In the genomic region with DNA sequence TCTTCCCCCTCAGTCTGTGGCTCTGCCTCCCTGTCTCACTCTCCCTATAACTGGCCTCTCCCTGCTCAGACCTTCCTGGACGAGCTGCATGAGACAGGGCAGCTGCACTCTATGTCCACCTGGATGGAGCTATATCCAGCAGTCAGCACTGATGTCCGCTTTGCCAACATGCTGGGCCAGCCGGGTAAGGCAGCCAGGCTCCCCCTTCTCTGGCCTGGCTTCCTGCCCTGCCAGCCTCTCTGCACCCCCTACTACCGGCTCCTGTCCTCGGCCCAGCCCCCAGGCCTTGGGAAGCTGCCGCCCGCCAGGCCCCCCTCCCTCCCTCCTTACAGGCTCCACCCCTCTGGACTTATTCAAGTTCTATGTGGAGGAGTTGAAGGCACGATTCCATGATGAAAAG, we compare ENCODE assay signal across 9 cellular contexts. TPM values are rescaled to one million over a fixed set of nuclear protein-coding genes. Genes with fewer than 3 reads are reported as not detected.
DNase-seq lines count a peak whose midpoint lies in the region; ATAC-seq and TF ChIP-seq lines count a peak whose summit lies in the region.
"Had no signal": no experiment of that assay in that cellular context is flagged by ENCODE, and none has a peak within 500 bp of the region (broad histone marks: within the 10 kb centered on the region; RNA-seq: fewer than 3 reads in every experiment).

No MANE protein-coding gene starts in this region.

- H3K27me3 ChIP-seq in gastroesophageal sphincter (no peaks in the 10 kb centered on the region), trophoblast cell (ENCODE audit: insufficient read depth, low read length) (no peaks in the 10 kb centered on the region)

- no peak overlapping the region for H3K4me2 ChIP-seq in trophoblast cell (ENCODE audit: low read length)

- H4K12ac ChIP-seq in trophoblast cell (ENCODE audit: low read depth, low read length) = no peak overlapping the region

- H3K14ac ChIP-seq in trophoblast cell (ENCODE audit: low read length) = no peak overlapping the region

- DNase-seq in SK-N-DZ (ENCODE audit: low spot score) = peak; percentile 45
- DNase-seq in omental fat pad (ENCODE audit: low spot score) = no peak
- no peak for DNase-seq in NCI-H146 (lab: John Stamatoyannopoulos, UW)
- no peak for DNase-seq in NCI-H345 (lab: John Stamatoyannopoulos, UW)
- no peak for DNase-seq in trophoblast cell

- ATAC-seq in GM18907 (IDR thresholded peaks at IDR 0.05; ENCODE audit: unreplicated experiment) (peak; percentile 16), gastroesophageal sphincter (peak; percentile 5), omental fat pad (ENCODE audit: low FRiP score) (peak; percentile 46)

- no peak for TF ChIP-seq EP300 in gastroesophageal sphincter (IDR thresholded peaks at IDR 0.05)

- H2BK120ac ChIP-seq in trophoblast cell (ENCODE audit: insufficient read depth, low read length, poor library complexity) = no peak overlapping the region

- WGBS in gastroesophageal sphincter (ENCODE audit: low coverage in 1 of 2), 2 donors = 33% methylated on average over 1 of the region's 8 CpGs; no CpG with 5 or more reads in 1 of the 2 donors
- no CpG with 5 or more reads among the region's 8 CpGs for WGBS in trophoblast cell (ENCODE audit: extremely low coverage, insufficient coverage, insufficient read length)

- no peak overlapping the region for H4K91ac ChIP-seq in trophoblast cell (ENCODE audit: low read depth, low read length)

- no peak for TF ChIP-seq CTCF in gastroesophageal sphincter (IDR thresholded peaks at IDR 0.05)
- no peak for TF ChIP-seq CTCF in omental fat pad (IDR thresholded peaks at IDR 0.05)

- H3K9me3 ChIP-seq in gastroesophageal sphincter (no peaks in the 10 kb centered on the region), trophoblast cell (ENCODE audit: insufficient read depth, low read depth, low read length) (no peaks in the 10 kb centered on the region)

- no peak overlapping the region for H2BK12ac ChIP-seq in trophoblast cell (ENCODE audit: low read length)

- H3K9ac ChIP-seq in trophoblast cell (ENCODE audit: low read length) = no peak overlapping the region

- H3K4ac ChIP-seq in trophoblast cell (ENCODE audit: low read depth, low read length) = no peak overlapping the region

- H2AK5ac ChIP-seq in trophoblast cell (ENCODE audit: low read length) = no peak overlapping the region

- no peak for TF ChIP-seq POLR2A in gastroesophageal sphincter (IDR thresholded peaks at IDR 0.05)

- H3K18ac ChIP-seq in trophoblast cell (ENCODE audit: low read length) = no peak overlapping the region

- H3K36me3 ChIP-seq in gastroesophageal sphincter (peaks cover 0 to 93% of the 10 kb centered on the region in 2 donors), trophoblast cell (ENCODE audit: control insufficient read depth in 1 of 2, insufficient read depth in 2 of 2, low read length in 2 of 2) (peaks cover 0 to 6% of the 10 kb centered on the region in 2 experiments)

- H3K4me1 ChIP-seq in gastroesophageal sphincter = peaks cover 0 to 18% (median 11%) of the 10 kb centered on the region in 3 donors
- H3K4me1 ChIP-seq in trophoblast cell (ENCODE audit: control insufficient read depth in 1 of 2, insufficient read depth in 2 of 2, low read length in 2 of 2) = peaks cover 7 to 11% of the 10 kb centered on the region in 2 experiments

- no peak overlapping the region for H3K23ac ChIP-seq in trophoblast cell (ENCODE audit: low read length)

- H3K79me2 ChIP-seq in trophoblast cell (ENCODE audit: control insufficient read depth, insufficient read depth, low read length, poor library complexity) = peaks cover 2% of the 10 kb centered on the region

- H4K8ac ChIP-seq in trophoblast cell (ENCODE audit: low read depth, low read length) = no peak overlapping the region

- peak overlapping the region in 3 of 4 donors; percentile 16 to 63 (median 53) for H3K27ac ChIP-seq in gastroesophageal sphincter
- H3K27ac ChIP-seq in trophoblast cell (ENCODE audit: low read depth, low read length) = no peak overlapping the region

- H3K4me3 ChIP-seq in gastroesophageal sphincter (no peak overlapping the region), trophoblast cell (ENCODE audit: low read depth, low read length) (no peak overlapping the region)
- H3K4me3 ChIP-seq: skin epidermis had no signal

- peaks cover 3% of the 10 kb centered on the region for H3K79me1 ChIP-seq in trophoblast cell (ENCODE audit: low read length)

- H2AFZ ChIP-seq in trophoblast cell (ENCODE audit: insufficient read depth, low read length, poor library complexity) = no peak overlapping the region

- no peak overlapping the region for H2BK5ac ChIP-seq in trophoblast cell (ENCODE audit: low read depth, low read length, poor library complexity)

RNA-seq across cellular contexts. Expression of a gene that starts 14.0 kb away (rescaled TPM):
- 11.2 and 12.7 TPM in 2 replicates for polyA plus RNA-seq in SK-N-DZ (2014; cell fraction: cytosol; rRNA removed)
- polyA plus RNA-seq in SK-N-DZ (2014; cell fraction: nucleus; rRNA removed) = 60.3 and 78.8 TPM in 2 replicates
- total RNA-seq in gastroesophageal sphincter (10 to 100 TPM; 14.6 to 24.0 (median 18.3) TPM), omental fat pad (10 to 100 TPM in 1 of 4 donors, 1 to 10 TPM in 3; 7.0 to 19.4 (median 9.4) TPM)
- polyA plus RNA-seq in trophoblast cell (2013) = 6.0 and 6.4 TPM in 2 replicates

RNA-seq across cellular contexts. Expression of a gene that starts 32.0 kb away (rescaled TPM):
- 0.10 and 0.48 TPM in 2 replicates for polyA plus RNA-seq in SK-N-DZ (2014; cell fraction: cytosol; rRNA removed)
- polyA plus RNA-seq in SK-N-DZ (2014; cell fraction: nucleus; rRNA removed) = 0.25 TPM in 1 of 2 replicates, not detected in the other
- total RNA-seq in gastroesophageal sphincter (under 1 TPM in 2 of 4 donors, not detected in 2; 0.31 to 0.69 TPM), omental fat pad (under 1 TPM in 3 of 4 donors, not detected in 1; 0.25 to 0.84 (median 0.48) TPM)
- 0.03 and 0.08 TPM in 2 replicates for polyA plus RNA-seq in trophoblast cell (2013)
- total RNA-seq: RPMI7951 had no signal
